ENCODE assay signal across 11 cellular contexts in the genomic region with DNA sequence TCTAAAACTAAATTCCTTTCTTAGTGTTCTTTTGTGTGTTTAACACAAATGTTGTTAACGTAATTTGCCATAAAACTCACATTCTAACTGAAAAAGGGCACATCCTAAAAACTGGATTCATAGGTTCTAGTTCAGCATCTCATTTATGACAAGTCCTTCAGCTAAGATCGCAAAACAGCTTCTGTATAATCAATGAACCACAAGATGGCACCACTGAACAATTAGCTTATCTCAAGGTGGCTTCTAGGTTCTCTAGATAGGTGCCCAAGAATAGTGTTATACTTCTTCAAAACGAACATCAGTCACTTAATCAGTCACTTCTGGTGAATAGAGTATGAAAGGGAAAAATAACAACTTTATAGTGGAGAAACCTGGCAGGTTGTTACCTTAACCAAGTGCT. TPM values are rescaled to one million over a fixed set of nuclear protein-coding genes. Genes with fewer than 3 reads are reported as not detected.
DNase-seq lines count a peak whose midpoint lies in the region; ATAC-seq, FAIRE-seq and TF ChIP-seq lines count a peak whose summit lies in the region.
"Had no signal": no experiment of that assay in that cellular context is flagged by ENCODE, and none has a peak within 500 bp of the region (broad histone marks: within the 10 kb centered on the region; RNA-seq: fewer than 3 reads in every experiment).

No MANE protein-coding gene starts in this region.

- no peaks in the 10 kb centered on the region for H3K27me3 ChIP-seq in BE2C
- no peaks in the 10 kb centered on the region for H3K27me3 ChIP-seq in HCT116 (ENCODE audit: insufficient read depth, low read length)
- no peaks in the 10 kb centered on the region for H3K27me3 ChIP-seq in Peyer's patch

- H2AFZ ChIP-seq in HCT116 (ENCODE audit: low read depth, low read length, poor library complexity, severe bottlenecking): no peak overlapping the region

- BruUV-seq in HCT116 (replicated peaks; lab: Mats Ljungman, UMichigan): no TSS peak

- H3K4me3 ChIP-seq in BE2C (ENCODE audit: low read depth, low read length) (no peak overlapping the region), HCT116 (replicated peaks in 1 of 2; ENCODE audit: low read depth in 1 of 2, low read length in 2 of 2) (no peak overlapping the region), Peyer's patch (no peak overlapping the region)

- ATAC-seq in HCT116 (peak; percentile 57; the same call in 1 of the 2 replicates), GM18502 (IDR thresholded peaks at IDR 0.05; ENCODE audit: poor library complexity, unreplicated experiment) (no peak)

- no peak for DNase-seq in BE2C
- DNase-seq in HCT116 (ENCODE audit: low read depth, low spot score): peak; percentile 29
- peak; percentile 58 for DNase-seq in RKO (ENCODE audit: low spot score)
- peak; percentile 40 for DNase-seq in iris pigment epithelial cell (ENCODE audit: low read depth)
- DNase-seq in Peyer's patch: no peak
- DNase-seq in foreskin melanocyte: no peak
- DNase-seq in GM19239 (ENCODE audit: insufficient read length, low spot score): no peak
- DNase-seq: retina; stimulated activated naive B cell treated with anti-CD40 and anti-IgM and Interleukin-4, amounts not matched to agents 10 μg/mL and 1 μg/mL and 100 μg/mL, for 72 hours had no signal

- H3K9ac ChIP-seq in HCT116 (ENCODE audit: low read length): no peak overlapping the region

- H3K27ac ChIP-seq in HCT116 (ENCODE audit: low read depth, low read length) (no peak overlapping the region), Peyer's patch (no peak overlapping the region)

- no peak for FAIRE-seq in GM19239 (lab: Jason Lieb, UNC)
- FAIRE-seq: frontal cortex had no signal

- CTCF ChIA-PET in HCT116 (lab: Charles Lee): interaction anchor here (0.6 to 1.6 kb wide), 6 partner anchors 11 to 521 kb away, joined by 3 to 5 read pairs (median 3); no protein-coding TSS in a partner anchor

- H3K36me3 ChIP-seq in BE2C (no peaks in the 10 kb centered on the region), HCT116 (ENCODE audit: control insufficient read depth in 1 of 2, insufficient read depth in 2 of 2, low read length in 2 of 2) (no peaks in the 10 kb centered on the region), Peyer's patch (no peaks in the 10 kb centered on the region)

- H3K79me2 ChIP-seq in HCT116 (ENCODE audit: insufficient read depth, low read length): no peaks in the 10 kb centered on the region

- TF ChIP-seq POLR2A in HCT116 (IDR thresholded peaks at IDR 0.05; ENCODE audit: borderline replicate concordance, extremely low read depth, insufficient read depth, insufficient read length) (no peak), Peyer's patch (IDR thresholded peaks at IDR 0.05) (no peak)

- H4K20me1 ChIP-seq in HCT116 (ENCODE audit: insufficient read depth): no peaks in the 10 kb centered on the region

- RAD21 ChIA-PET in HCT116 (lab: Charles Lee; ENCODE audit: low non-redundant PET in 1 of 2, low total read pairs in 2 of 2, uncharacterized antibody in 2 of 2, unreplicated experiment in 2 of 2): no interaction called here

- H3K4me1 ChIP-seq in BE2C (no peaks in the 10 kb centered on the region), HCT116 (ENCODE audit: control insufficient read depth in 1 of 2, insufficient read depth in 2 of 2, low read length in 2 of 2) (no peaks in the 10 kb centered on the region), Peyer's patch (no peaks in the 10 kb centered on the region)

- TF ChIP-seq RAD21 in HCT116 (IDR thresholded peaks at IDR 0.05; ENCODE audit: low read depth): peak; percentile 32; the same call in 1 of the 2 replicates

- H3K9me2 ChIP-seq in HCT116 (ENCODE audit: insufficient read depth): no peaks in the 10 kb centered on the region

- TF ChIP-seq CTCF in BE2C (IDR thresholded peaks at IDR 0.05; ENCODE audit: low read depth, low read length) (peak; percentile 16; the same call in 1 of the 2 replicates), HCT116 (IDR thresholded peaks at IDR 0.05 in 2 of 3, conservative IDR thresholded peaks at IDR 0.05 in 1 of 3; ENCODE audit: borderline replicate concordance in 1 of 3, insufficient read depth in 1 of 3, low read depth in 2 of 3, low read length in 2 of 3) (peak; percentile 13 to 51 (median 43); a peak in 3 of 6 replicates), Peyer's patch (IDR thresholded peaks at IDR 0.05) (peak in 3 of 6 experiments; percentile 17 to 47 (median 38))

- no peak overlapping the region for H3K4me2 ChIP-seq in HCT116 (ENCODE audit: low read length)

- intact Hi-C loops in HCT116 (cut with micrococcal nuclease): loop anchor here (5.0 kb wide), 1 partner anchor 521 kb away; no protein-coding TSS in a partner anchor

- POLR2A ChIA-PET in HCT116 (lab: Charles Lee): no interaction called here

- H3K9me3 ChIP-seq in BE2C (no peaks in the 10 kb centered on the region), HCT116 (ENCODE audit: control insufficient read depth in 1 of 2, insufficient read depth in 1 of 2, low read depth in 1 of 2, low read length in 2 of 2) (no peaks in the 10 kb centered on the region), Peyer's patch (no peaks in the 10 kb centered on the region)

TF ChIP-seq in HCT116, 20 proteins besides CTCF, POLR2A, EP300 and RAD21:
- TF ChIP-seq YY1 (IDR thresholded peaks at IDR 0.05; ENCODE audit: extremely low read depth, insufficient replicate concordance, low read depth, low read length) (no peak), REST (IDR thresholded peaks at IDR 0.05; ENCODE audit: low read depth) (no peak), ZFX (IDR thresholded peaks at IDR 0.05) (no peak), SRF (IDR thresholded peaks at IDR 0.05; ENCODE audit: low read depth) (no peak), ZNF274 (IDR thresholded peaks at IDR 0.05; ENCODE audit: low read depth, low read length) (no peak), ELF1 (IDR thresholded peaks at IDR 0.05; ENCODE audit: borderline replicate concordance, low read depth) (no peak), EGR1 (IDR thresholded peaks at IDR 0.05; ENCODE audit: low read depth) (no peak), TCF7L2 (IDR thresholded peaks at IDR 0.05; ENCODE audit: borderline replicate concordance, extremely low read depth, insufficient read depth, insufficient read length) (no peak), CBX3 (IDR thresholded peaks at IDR 0.05; ENCODE audit: low read depth) (no peak), EZH2 (IDR thresholded peaks at IDR 0.05) (no peak), ZBTB33 (IDR thresholded peaks at IDR 0.05; ENCODE audit: extremely low read depth, insufficient replicate concordance, low read length) (no peak), EZH2phosphoT487 (IDR thresholded peaks at IDR 0.05; ENCODE audit: borderline replicate concordance) (no peak), CEBPB (IDR thresholded peaks at IDR 0.05; ENCODE audit: low read depth) (no peak), JUND (IDR thresholded peaks at IDR 0.05) (no peak), SIN3A (IDR thresholded peaks at IDR 0.05; ENCODE audit: low read depth) (no peak), SP1 (IDR thresholded peaks at IDR 0.05; ENCODE audit: low read depth) (no peak)
- TF ChIP-seq, protein P1, sequence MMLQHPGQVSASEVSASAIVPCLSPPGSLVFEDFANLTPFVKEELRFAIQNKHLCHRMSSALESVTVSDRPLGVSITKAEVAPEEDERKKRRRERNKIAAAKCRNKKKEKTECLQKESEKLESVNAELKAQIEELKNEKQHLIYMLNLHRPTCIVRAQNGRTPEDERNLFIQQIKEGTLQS (IDR thresholded peaks at IDR 0.05): no peak

RNA-seq across cellular contexts. Expression of gene NRK, which starts 54.3 kb away (rescaled TPM):
- not detected for polyA plus RNA-seq in BE2C (2012; ENCODE audit: insufficient read depth, insufficient read length, low read depth)
- total RNA-seq in HCT116 (2021; ENCODE audit: unreplicated experiment): 0.05 TPM
- not detected in 2 replicates for polyA plus RNA-seq in HCT116 (2012)
- total RNA-seq in Peyer's patch: 1 to 10 TPM in 1 of 4 donors, under 1 TPM in 1, not detected in 2; 0.53 to 1.7 TPM

Comparison
In these comparisons a context has a peak if more than half of its experiments do, and no peak if none do; other contexts are left out.
1. DNase-seq: peak in HCT116 (single experiment), RKO (single experiment) and iris pigment epithelial cell (single experiment); none in BE2C (single experiment), Peyer's patch (0 of 3), foreskin melanocyte (single experiment) and GM19239 (single experiment).